Comparison of ENCODE assay signal across 8 cellular contexts in genomic region chr10:68827592-68827959, GRCh38. TPM values are rescaled to one million over a fixed set of nuclear protein-coding genes. Genes with fewer than 3 reads are reported as not detected.
DNase-seq lines count a peak whose midpoint lies in the region; ATAC-seq, FAIRE-seq and TF ChIP-seq lines count a peak whose summit lies in the region.
"Not testable (repeated sequence)": the region's sequence is repeated elsewhere in the genome, so short reads cannot be mapped to it uniquely, and the experiment has no call there.

No MANE protein-coding gene starts in this region.

- TF ChIP-seq CTCF in VCaP (conservative IDR thresholded peaks at IDR 0.05); pancreas (IDR thresholded peaks at IDR 0.05): not testable (repeated sequence)

- not testable (repeated sequence) for H3K36me3 ChIP-seq in ectodermal cell (ENCODE audit: control insufficient read depth, insufficient read depth, low read length); iPS-20b (ENCODE audit: insufficient read depth, low read depth, low read length); pancreas; aorta (ENCODE audit: control insufficient read depth in 1 of 2, insufficient read depth in 2 of 2, low read length in 1 of 2)

- H3K27ac ChIP-seq in VCaP, result peak overlapping the region; percentile 67
- not testable (repeated sequence) for H3K27ac ChIP-seq in ectodermal cell (ENCODE audit: insufficient read depth, low read depth, low read length, poor library complexity, severe bottlenecking); iPS-20b (ENCODE audit: low read length); pancreas; aorta (ENCODE audit: low read depth in 1 of 2, low read length in 2 of 2)

- not testable (repeated sequence) for H3K9me3 ChIP-seq in ectodermal cell (ENCODE audit: control insufficient read depth, low read length); iPS-20b (ENCODE audit: insufficient read depth, low read depth, low read length); pancreas; aorta (ENCODE audit: control insufficient read depth, low read length)

- H3K4me3 ChIP-seq in ectodermal cell (ENCODE audit: insufficient read depth, low read depth, low read length) (peak overlapping the region; percentile 73), iPS-20b (ENCODE audit: low read length) (peak overlapping the region; percentile 82; the same call in 1 of the 2 replicates), pancreas (peak overlapping the region; percentile 40 to 70 (median 62)), aorta (ENCODE audit: low read length in 2 of 2) (peak overlapping the region; percentile 1 to 51)

- not testable (repeated sequence) for FAIRE-seq in pancreas (lab: Jason Lieb, UNC)

- not testable (repeated sequence) for H3K4me1 ChIP-seq in ectodermal cell (ENCODE audit: control insufficient read depth, insufficient read depth, low read length); iPS-20b (ENCODE audit: insufficient read depth, low read length); pancreas; aorta (ENCODE audit: control insufficient read depth in 1 of 2, insufficient read depth in 2 of 2, low read length in 2 of 2)

- 0% methylated on average over 11 to 12 of the region's 58 CpGs for WGBS in ectodermal cell, 2 experiments
- 0 to 1% methylated on average over 12 to 16 of the region's 58 CpGs for WGBS in pancreas, 2 donors
- 0% methylated on average over 9 to 18 of the region's 58 CpGs for WGBS in aorta, 2 donors

- H3K9ac ChIP-seq in iPS-20b (ENCODE audit: low read depth, low read length), result not testable (repeated sequence)

- DNase-seq in pancreas, aorta: not testable (repeated sequence)

- not testable (repeated sequence) for H3K27me3 ChIP-seq in ectodermal cell (ENCODE audit: control insufficient read depth, insufficient read depth, low read length, poor library complexity, severe bottlenecking); pancreas; aorta (ENCODE audit: control insufficient read depth in 1 of 2, insufficient read depth in 2 of 2, low read length in 1 of 2)
- peaks cover 28% of the 10 kb centered on the region for H3K27me3 ChIP-seq in iPS-20b (ENCODE audit: insufficient read depth, low read length)

- intact Hi-C loops in pancreas (cut with DNase I); aorta (cut with DNase I): not testable (repeated sequence)

- ATAC-seq in GM18867 (IDR thresholded peaks at IDR 0.05; ENCODE audit: unreplicated experiment) (peak; percentile 47), GM21825 (IDR thresholded peaks at IDR 0.05; ENCODE audit: unreplicated experiment) (peak; percentile 35), HG03442 (IDR thresholded peaks at IDR 0.05; ENCODE audit: unreplicated experiment) (peak; percentile 30), pancreas (peak; percentile 33 to 66 (median 48))
- ATAC-seq in aorta (ENCODE audit: low FRiP score), result not testable (repeated sequence)

RNA-seq across cellular contexts. Expression of gene STOX1, which starts 0.2 kb away (rescaled TPM):
- polyA plus RNA-seq in ectodermal cell (2013, experiment 1 of 4), result 36.7 TPM
- 44.1 TPM for polyA plus RNA-seq in ectodermal cell (2013, experiment 2 of 4)
- 28.0 TPM for polyA plus RNA-seq in ectodermal cell (2013, experiment 3 of 4)
- 42.0 TPM for polyA plus RNA-seq in ectodermal cell (2013, experiment 4 of 4)
- total RNA-seq in pancreas, result 1 to 10 TPM in 5 of 6 donors, under 1 TPM in 1; 0.73 to 1.8 (median 1.1) TPM
- polyA plus RNA-seq in pancreas, result 1 to 10 TPM in 1 of 2 donors, under 1 TPM in 1; 0.99 to 1.3 TPM
- under 1 TPM; 0.27 to 0.39 TPM for total RNA-seq in aorta
- not detected for polyA plus RNA-seq in aorta

Comparison
In these comparisons a context has a peak if more than half of its experiments do, and no peak if none do; other contexts are left out.
1. H3K4me3 ChIP-seq: peak in every context shown above with its lines; median percentile 82 in iPS-20b; 73 in ectodermal cell; 62 in pancreas; 26 in aorta.